ENCODE assay signal across 13 cellular contexts in genomic region chr5:34501033-34501432, GRCh38.
DNase-seq lines count a peak whose midpoint lies in the region; ATAC-seq, FAIRE-seq and TF ChIP-seq lines count a peak whose summit lies in the region.
"Had no signal": no experiment of that assay in that cellular context is flagged by ENCODE, and none has a peak within 500 bp of the region (broad histone marks: within the 10 kb centered on the region; RNA-seq: fewer than 3 reads in every experiment).

No MANE protein-coding gene starts in this region.

- in situ Hi-C loops in K562 (cut with MboI): no loop called here

- no peak for TF ChIP-seq EP300 in K562 (IDR thresholded peaks at IDR 0.05; ENCODE audit: low read length)

- H3K4me2 ChIP-seq in K562 (ENCODE audit: insufficient read depth, low read length): no peak overlapping the region

- H3K27ac ChIP-seq in K562 (ENCODE audit: extremely low read depth, low read depth, low read length) (no peak overlapping the region), vagina (peak overlapping the region; percentile 13), psoas muscle (no peak overlapping the region)

- H3K4me1 ChIP-seq in K562 (replicated peaks in 1 of 2; ENCODE audit: control insufficient read depth in 2 of 2, insufficient read depth in 2 of 2, low read length in 2 of 2) (no peaks in the 10 kb centered on the region; a peak in 2 of 5 replicates), vagina (peaks cover 75% of the 10 kb centered on the region), psoas muscle (no peaks in the 10 kb centered on the region)
- H3K4me1 ChIP-seq: HAP-1 had no signal

- no peaks in the 10 kb centered on the region for H3K9me3 ChIP-seq in K562 (replicated peaks; ENCODE audit: control insufficient read depth, insufficient read depth, low read depth, low read length)
- no peaks in the 10 kb centered on the region for H3K9me3 ChIP-seq in vagina
- no peaks in the 10 kb centered on the region for H3K9me3 ChIP-seq in psoas muscle

- FAIRE-seq in K562 (lab: Jason Lieb, UNC): no peak
- FAIRE-seq: GM18507 had no signal

- ATAC-seq in HG03175 (IDR thresholded peaks at IDR 0.05; ENCODE audit: unreplicated experiment) (peak; percentile 17), K562 (no peak), psoas muscle (no peak), HG02571 (IDR thresholded peaks at IDR 0.05; ENCODE audit: unreplicated experiment) (no peak)

- POLR2A ChIA-PET in K562 (lab: Yijun Ruan, JAX): interaction anchor here (1.1 to 1.8 kb wide), 3 partner anchors 15 to 414 kb away, joined by 3 to 5 read pairs (median 5); partner anchors contain the start of genes BRIX1 and RAD1

- DNase-seq in NOMO-1 (lab: John Stamatoyannopoulos, UW; ENCODE audit: unreplicated experiment in 2 of 2) (peak; percentile 49 to 96), K562 (ENCODE audit: extremely low read depth in 1 of 4, low spot score in 3 of 4) (no peak), vagina (ENCODE audit: extremely low spot score in 2 of 2) (no peak), psoas muscle (no peak), Kasumi-1 (lab: John Stamatoyannopoulos, UW) (no peak)
- DNase-seq: DMS153, NCI-H1048, NCI-H1694, SHP77 treated with DMSO at 0.1 percent for 48 hours had no signal

- H3K9me1 ChIP-seq in K562 (ENCODE audit: control insufficient read depth, insufficient read depth, low read length): no peaks in the 10 kb centered on the region

- no TSS peak for BruUV-seq in K562 (replicated peaks; lab: Mats Ljungman, UMichigan)

- intact Hi-C loops in K562 (cut with micrococcal nuclease): no loop called here
- intact Hi-C loops in vagina (cut with DNase I): no loop called here
- intact Hi-C loops in psoas muscle (cut with DNase I): no loop called here

- TF ChIP-seq CTCF in K562 (IDR thresholded peaks at IDR 0.05 in 2 of 3, conservative IDR thresholded peaks at IDR 0.05 in 1 of 3; ENCODE audit: insufficient read depth in 2 of 3, low read depth in 1 of 3, low read length in 3 of 3): no peak
- TF ChIP-seq CTCF in vagina (IDR thresholded peaks at IDR 0.05): no peak
- no peak for TF ChIP-seq CTCF in psoas muscle (IDR thresholded peaks at IDR 0.05)

- H4K20me1 ChIP-seq in K562 (replicated peaks; ENCODE audit: control insufficient read depth, insufficient read depth, low read length): no peaks in the 10 kb centered on the region

- no peak overlapping the region for H2AFZ ChIP-seq in K562 (ENCODE audit: low read depth, low read length)

- TF ChIP-seq POLR2A in K562 (conservative IDR thresholded peaks at IDR 0.05): no peak
- no peak for TF ChIP-seq POLR2A in vagina (IDR thresholded peaks at IDR 0.05)

- H3K36me3 ChIP-seq in K562 (ENCODE audit: control insufficient read depth, insufficient read depth, low read length): no peaks in the 10 kb centered on the region
- H3K36me3 ChIP-seq in vagina: no peaks in the 10 kb centered on the region
- no peaks in the 10 kb centered on the region for H3K36me3 ChIP-seq in psoas muscle (ENCODE audit: insufficient read depth in 1 of 2, low read depth in 1 of 2)
- H3K36me3 ChIP-seq: HAP-1 had no signal

- 13% methylated on average over 1 of the region's 1 CpG for WGBS in K562 (ENCODE audit: insufficient coverage, low coverage, missing lambda C conversion rate)
- WGBS in psoas muscle, 3 donors: 78 to 82% (median 81%) methylated on average over 1 of the region's 1 CpG

- H3K4me3 ChIP-seq in K562: no peak overlapping the region
- H3K4me3 ChIP-seq in vagina: no peak overlapping the region
- no peak overlapping the region for H3K4me3 ChIP-seq in psoas muscle
- H3K4me3 ChIP-seq: HAP-1 had no signal

- H3K9ac ChIP-seq in K562 (ENCODE audit: insufficient read depth in 1 of 2, low read depth in 2 of 2, low read length in 2 of 2): no peak overlapping the region

- CTCF ChIA-PET in K562 (lab: Yijun Ruan, JAX; ENCODE audit: low intra/inter-chr PET ratio): no interaction called here

- no peak for TF ChIP-seq RAD21 in K562 (CRISPR knock-in tag; conservative IDR thresholded peaks at IDR 0.05 in 1 of 2, IDR thresholded peaks at IDR 0.05 in 1 of 2)

- no peaks in the 10 kb centered on the region for H3K79me2 ChIP-seq in K562 (ENCODE audit: control insufficient read depth, insufficient read depth, low read length)

- H3K27me3 ChIP-seq in K562 (ENCODE audit: control insufficient read depth in 2 of 2, insufficient read depth in 2 of 2, low read length in 2 of 2) (peaks cover 20 to 51% of the 10 kb centered on the region in 2 experiments; a peak in 4 of 5 replicates), vagina (no peaks in the 10 kb centered on the region), psoas muscle (ENCODE audit: insufficient read depth in 3 of 3, low read length in 2 of 3) (peaks cover 0 to 2% (median 0%) of the 10 kb centered on the region in 3 donors)

TF ChIP-seq in K562, 482 proteins besides CTCF, POLR2A, EP300 and RAD21:
- TF ChIP-seq SRSF7 (optimal IDR thresholded peaks at IDR 0.05; ENCODE audit: low read depth, low read length): no peak
- peak; percentile 25 to 45; a peak in 3 of 4 replicates for TF ChIP-seq NRF1 (conservative IDR thresholded peaks at IDR 0.05 in 1 of 2, IDR thresholded peaks at IDR 0.05 in 1 of 2)
- no peak for TF ChIP-seq MED1 (CRISPR knock-in tag; IDR thresholded peaks at IDR 0.05; ENCODE audit: borderline replicate concordance)
- TF ChIP-seq CEBPZ (IDR thresholded peaks at IDR 0.05; ENCODE audit: borderline replicate concordance, low read depth, low read length): no peak
- TF ChIP-seq ZBTB5 (IDR thresholded peaks at IDR 0.05): no peak
- TF ChIP-seq PURB (CRISPR knock-in tag; IDR thresholded peaks at IDR 0.05; ENCODE audit: low read depth): no peak
- TF ChIP-seq KLF1 (tag; IDR thresholded peaks at IDR 0.05): no peak
- no peak for TF ChIP-seq COPS2 (conservative IDR thresholded peaks at IDR 0.05)

Comparison
In these comparisons a context has a peak if more than half of its experiments do, and no peak if none do; other contexts are left out.
1. DNase-seq: peak in NOMO-1 (2 of 2); none in K562 (0 of 4), vagina (0 of 2), psoas muscle (0 of 2) and Kasumi-1 (0 of 2).